ENCODE assay signal across 13 cellular contexts in genomic region chr4:139299536-139299935, GRCh38. TPM values are rescaled to one million over a fixed set of nuclear protein-coding genes. Genes with fewer than 3 reads are reported as not detected.
DNase-seq lines count a peak whose midpoint lies in the region; ATAC-seq and TF ChIP-seq lines count a peak whose summit lies in the region.
"Had no signal": no experiment of that assay in that cellular context is flagged by ENCODE, and none has a peak within 500 bp of the region (broad histone marks: within the 10 kb centered on the region; RNA-seq: fewer than 3 reads in every experiment).

No MANE protein-coding gene starts in this region.

- 0% methylated on average over 1 of the region's 1 CpG for WGBS in GM23248 (ENCODE audit: low coverage in 1 of 2, low lambda C conversion rate in 2 of 2, missing lambda C conversion rate in 2 of 2), 2 experiments

- in situ Hi-C loops in GM23248 (cut with MboI) (no loop called here), GM13976 (cut with MboI; ENCODE audit: low sequenced_read_pairs, unreplicated experiment) (loop anchor here (10.0 kb wide), 1 partner anchor 265 kb away; no protein-coding TSS in a partner anchor)

- H3K4me1 ChIP-seq in GM23248 (ENCODE audit: insufficient read depth) = peaks cover 39% of the 10 kb centered on the region

- peaks cover 83% of the 10 kb centered on the region for H3K79me2 ChIP-seq in GM23248 (ENCODE audit: insufficient read depth)

- no peaks in the 10 kb centered on the region for H3K27me3 Mint-ChIP-seq in activated CD8-positive, alpha-beta T cell treated with anti-CD3 and anti-CD28 coated beads, Interleukin-2, amount 10 ng/mL, durations not matched to agents 7 days and 5 days (ENCODE audit: low read depth)
- H3K27me3 Mint-ChIP-seq in immature natural killer cell (ENCODE audit: low read depth in 3 of 3) = peaks cover 12 to 24% (median 13%) of the 10 kb centered on the region in 3 donors
- H3K27me3 Mint-ChIP-seq: memory B cell had no signal

- no peak overlapping the region for H3K27ac Mint-ChIP-seq in activated CD8-positive, alpha-beta T cell treated with anti-CD3 and anti-CD28 coated beads, Interleukin-2, amount 10 ng/mL, durations not matched to agents 7 days and 5 days
- H3K27ac Mint-ChIP-seq in immature natural killer cell = peak overlapping the region in 3 of 6 donors; percentile 53 to 99 (median 98)

- peak overlapping the region; percentile 99 for H3K4me3 Mint-ChIP-seq in activated CD8-positive, alpha-beta T cell treated with anti-CD3 and anti-CD28 coated beads, Interleukin-2, amount 10 ng/mL, durations not matched to agents 7 days and 5 days
- peak overlapping the region in 4 of 5 donors; percentile 13 to 99 (median 99) for H3K4me3 Mint-ChIP-seq in immature natural killer cell

- H3K4me2 ChIP-seq in GM23248 (ENCODE audit: unreplicated experiment) = peak overlapping the region; percentile 98

- TF ChIP-seq CTCF in 22Rv1 (IDR thresholded peaks at IDR 0.05) (no peak), GM13976 (IDR thresholded peaks at IDR 0.05; ENCODE audit: borderline replicate concordance, control extremely low read depth, extremely low read depth, insufficient read depth, missing control alignments) (no peak), omental fat pad (IDR thresholded peaks at IDR 0.05) (no peak)

- POLR2A ChIA-PET in activated CD8-positive, alpha-beta T cell treated with anti-CD3 and anti-CD28 coated beads, Interleukin-2, amount 10 ng/mL, durations not matched to agents 7 days and 5 days (lab: Charles Lee) = interaction anchor here (0.9 to 4.1 kb wide), 2 partner anchors 119 to 216 kb away, joined by 3 to 24 read pairs; no protein-coding TSS in a partner anchor

- peak; percentile 64 for DNase-seq in GM23248
- no peak for DNase-seq in activated CD8-positive, alpha-beta T cell treated with anti-CD3 and anti-CD28 coated beads, Interleukin-2, amount 10 ng/mL, durations not matched to agents 7 days and 5 days
- no peak for DNase-seq in immature natural killer cell
- no peak for DNase-seq in GM13976 (ENCODE audit: low spot score)
- DNase-seq in amygdala (lab: John Stamatoyannopoulos, UW) = no peak
- DNase-seq in omental fat pad (ENCODE audit: low spot score) = no peak
- DNase-seq: activated CD4-positive, CD25-positive, alpha-beta regulatory T cell treated with anti-CD3 and anti-CD28 coated beads, Interleukin-2, amount 50 U/mL, for 72 hours; dermis blood vessel endothelial cell; NCI-H2171 had no signal

- H2AFZ ChIP-seq in GM23248 = peak overlapping the region; percentile 95; the same call in 1 of the 2 replicates

- H3K4me3 ChIP-seq in GM23248 = peak overlapping the region; percentile 93

- H3K27ac ChIP-seq in 22Rv1 (peak overlapping the region; percentile 95; the same call in 1 of the 2 replicates), GM23248 (peak overlapping the region; percentile 90)

- CTCF ChIA-PET in activated CD8-positive, alpha-beta T cell treated with anti-CD3 and anti-CD28 coated beads, Interleukin-2, amount 10 ng/mL, durations not matched to agents 7 days and 5 days (lab: Charles Lee) = interaction anchor here (0.8 to 2.9 kb wide), 7 partner anchors 33 to 269 kb away, joined by 3 to 16 read pairs (median 6); no protein-coding TSS in a partner anchor

- no peaks in the 10 kb centered on the region for H4K20me1 ChIP-seq in GM23248 (ENCODE audit: insufficient read depth)

- H3K36me3 Mint-ChIP-seq in activated CD8-positive, alpha-beta T cell treated with anti-CD3 and anti-CD28 coated beads, Interleukin-2, amount 10 ng/mL, durations not matched to agents 7 days and 5 days (ENCODE audit: low read depth) = peaks cover 28% of the 10 kb centered on the region
- peaks cover 0 to 8% (median 0%) of the 10 kb centered on the region in 3 donors for H3K36me3 Mint-ChIP-seq in immature natural killer cell

- no peak for ATAC-seq in activated CD8-positive, alpha-beta T cell treated with anti-CD3 and anti-CD28 coated beads, Interleukin-2, amount 10 ng/mL, durations not matched to agents 7 days and 5 days
- no peak for ATAC-seq in HG03025 (IDR thresholded peaks at IDR 0.05; ENCODE audit: low FRiP score, unreplicated experiment)
- ATAC-seq in omental fat pad (ENCODE audit: low FRiP score) = no peak

- H3K4me1 Mint-ChIP-seq in activated CD8-positive, alpha-beta T cell treated with anti-CD3 and anti-CD28 coated beads, Interleukin-2, amount 10 ng/mL, durations not matched to agents 7 days and 5 days (ENCODE audit: low read depth) = peaks cover 54% of the 10 kb centered on the region
- H3K4me1 Mint-ChIP-seq in immature natural killer cell = peaks cover 55 to 67% of the 10 kb centered on the region in 2 donors

- peak overlapping the region; percentile 89 for H3K9ac ChIP-seq in GM23248

- no peaks in the 10 kb centered on the region for H3K36me3 ChIP-seq in GM23248 (ENCODE audit: low read depth)

- peaks cover 55% of the 10 kb centered on the region for H3F3A ChIP-seq in GM23248 (ENCODE audit: insufficient read depth)

- no peaks in the 10 kb centered on the region for H3K9me2 ChIP-seq in GM23248 (ENCODE audit: insufficient read depth)

- no peaks in the 10 kb centered on the region for H3K27me3 ChIP-seq in GM23248 (replicated peaks; ENCODE audit: insufficient read depth)

- no peaks in the 10 kb centered on the region for H3K9me3 Mint-ChIP-seq in activated CD8-positive, alpha-beta T cell treated with anti-CD3 and anti-CD28 coated beads, Interleukin-2, amount 10 ng/mL, durations not matched to agents 7 days and 5 days (ENCODE audit: insufficient read depth)
- peaks cover 0 to 2% (median 0%) of the 10 kb centered on the region in 6 donors for H3K9me3 Mint-ChIP-seq in immature natural killer cell
- H3K9me3 Mint-ChIP-seq: memory B cell had no signal

- H3K9me3 ChIP-seq in GM23248 (ENCODE audit: low read depth) = no peaks in the 10 kb centered on the region

RNA-seq across cellular contexts. Expression of gene NAA15, which starts 1.8 kb away (rescaled TPM):
- total RNA-seq in GM23248 (2014; rRNA removed; shearing (Covaris generic)) = 29.2 and 30.1 TPM in 2 replicates
- 32.3 and 32.8 TPM in 2 replicates for polyA plus RNA-seq in GM23248 (2016; fragmentation: Nextera tagmentation; extraction: Ambion mirVana)
- total RNA-seq in activated CD8-positive, alpha-beta T cell treated with anti-CD3 and anti-CD28 coated beads, Interleukin-2, amount 10 ng/mL, durations not matched to agents 7 days and 5 days = 10 to 100 TPM; 61.2 to 66.2 TPM
- polyA plus RNA-seq in immature natural killer cell = 10 to 100 TPM; 19.6 to 33.9 (median 22.1) TPM
- total RNA-seq in omental fat pad = 10 to 100 TPM; 25.7 to 70.9 (median 32.0) TPM

RNA-seq across cellular contexts. Expression of gene NDUFC1, which starts 2.7 kb away (rescaled TPM):
- 23.0 and 38.0 TPM in 2 replicates for total RNA-seq in GM23248 (2014; rRNA removed; shearing (Covaris generic))
- polyA plus RNA-seq in GM23248 (2016; fragmentation: Nextera tagmentation; extraction: Ambion mirVana) (222 and 225 TPM in 2 replicates), immature natural killer cell (10 to 100 TPM; 47.4 to 80.1 (median 77.8) TPM)
- 10 to 100 TPM; 48.0 to 49.7 TPM for total RNA-seq in activated CD8-positive, alpha-beta T cell treated with anti-CD3 and anti-CD28 coated beads, Interleukin-2, amount 10 ng/mL, durations not matched to agents 7 days and 5 days
- total RNA-seq in omental fat pad = 10 to 100 TPM; 23.9 to 34.5 (median 29.7) TPM

RNA-seq across cellular contexts. Expression of gene MGARP, which starts 19.5 kb away (rescaled TPM):
- 2.1 and 2.4 TPM in 2 replicates for total RNA-seq in GM23248 (2014; rRNA removed; shearing (Covaris generic))
- 2.9 TPM in 2 replicates for polyA plus RNA-seq in GM23248 (2016; fragmentation: Nextera tagmentation; extraction: Ambion mirVana)
- total RNA-seq in activated CD8-positive, alpha-beta T cell treated with anti-CD3 and anti-CD28 coated beads, Interleukin-2, amount 10 ng/mL, durations not matched to agents 7 days and 5 days = under 1 TPM in 1 of 2 experiments, not detected in 1; 0.26 TPM
- polyA plus RNA-seq in immature natural killer cell = under 1 TPM in 1 of 3 donors, not detected in 2; 0.27 TPM
- total RNA-seq in omental fat pad = 10 to 100 TPM in 1 of 4 donors, 1 to 10 TPM in 2, under 1 TPM in 1; 0.63 to 20.6 (median 7.5) TPM
- total RNA-seq: Daoy had no signal
